Comparison of ENCODE assay signal across 7 cellular contexts in genomic region chr20:34880971-34881370, GRCh38. TPM values are rescaled to one million over a fixed set of nuclear protein-coding genes. Genes with fewer than 3 reads are reported as not detected.
DNase-seq lines count a peak whose midpoint lies in the region; ATAC-seq, FAIRE-seq and TF ChIP-seq lines count a peak whose summit lies in the region.
"Not testable (repeated sequence)": the region's sequence is repeated elsewhere in the genome, so short reads cannot be mapped to it uniquely, and the experiment has no call there.

No MANE protein-coding gene starts in this region.

- CTCF ChIA-PET in HepG2 (lab: Yijun Ruan, JAX; ENCODE audit: low intra/inter-chr PET ratio, low total read pairs): not testable (repeated sequence)

- H3K4me3 Mint-ChIP-seq in T-helper 17 cell: not testable (repeated sequence)
- H3K4me3 Mint-ChIP-seq in neural crest cell: peak overlapping the region; percentile 5

- H3K4me1 Mint-ChIP-seq in T-helper 17 cell (peaks cover 21% of the 10 kb centered on the region), neural crest cell (peaks cover 27% of the 10 kb centered on the region)

- not testable (repeated sequence) for DNase-seq in T-helper 17 cell; dorsolateral prefrontal cortex; HepG2 (ENCODE audit: low spot score); neural crest cell (ENCODE audit: low read depth, low spot score); gastrocnemius medialis; transverse colon

- H3K27me3 Mint-ChIP-seq in T-helper 17 cell; neural crest cell (ENCODE audit: low read depth): not testable (repeated sequence)

- BruUV-seq in HepG2 (replicated peaks; lab: Mats Ljungman, UMichigan): not testable (repeated sequence)

- H3K9me3 ChIP-seq in T-helper 17 cell (ENCODE audit: control insufficient read depth, low read length, poor library complexity, severe bottlenecking); HepG2 (ENCODE audit: low read length); gastrocnemius medialis; transverse colon: not testable (repeated sequence)

- TF ChIP-seq CTCF in dorsolateral prefrontal cortex (IDR thresholded peaks at IDR 0.05 in 54 of 56, conservative IDR thresholded peaks at IDR 0.05 in 2 of 56; ENCODE audit: low read depth in 1 of 56, partially characterized antibody in 56 of 56); HepG2 (CRISPR knock-in tag; IDR thresholded peaks at IDR 0.05); neural crest cell (conservative IDR thresholded peaks at IDR 0.05); gastrocnemius medialis (IDR thresholded peaks at IDR 0.05 in 4 of 5, conservative IDR thresholded peaks at IDR 0.05 in 1 of 5); transverse colon (IDR thresholded peaks at IDR 0.05): not testable (repeated sequence)

- H3K27ac ChIP-seq in angular gyrus (ENCODE audit: low read depth, low read length): peak overlapping the region; percentile 26
- H3K27ac ChIP-seq in dorsolateral prefrontal cortex: peak overlapping the region in 49 of 59 donors; percentile 11 to 92 (median 80)
- not testable (repeated sequence) for H3K27ac ChIP-seq in HepG2 (ENCODE audit: extremely low read length, insufficient read depth, low read length)
- H3K27ac ChIP-seq in gastrocnemius medialis: peak overlapping the region; percentile 20 to 72 (median 42)
- peak overlapping the region in 3 of 4 donors; percentile 41 to 64 (median 49) for H3K27ac ChIP-seq in transverse colon

- not testable (repeated sequence) for TF ChIP-seq POLR2A in HepG2 (IDR thresholded peaks at IDR 0.05; ENCODE audit: insufficient read depth in 1 of 2, low read depth in 2 of 2, low read length in 2 of 2); gastrocnemius medialis (IDR thresholded peaks at IDR 0.05); transverse colon (IDR thresholded peaks at IDR 0.05)

- H3K4me3 ChIP-seq in dorsolateral prefrontal cortex: peak overlapping the region in 3 of 59 donors; percentile 25 to 44 (median 26)
- not testable (repeated sequence) for H3K4me3 ChIP-seq in HepG2 (replicated peaks in 1 of 3; ENCODE audit: insufficient read depth in 1 of 3, low read depth in 2 of 3, low read length in 3 of 3); gastrocnemius medialis; transverse colon

- H3K9ac ChIP-seq in HepG2 (ENCODE audit: insufficient read depth, low read depth, low read length): not testable (repeated sequence)

- H3K36me3 ChIP-seq in HepG2 (replicated peaks in 1 of 2; ENCODE audit: control insufficient read depth in 1 of 2, insufficient read depth in 2 of 2, low read length in 2 of 2) (peaks cover 2 to 25% of the 10 kb centered on the region in 2 experiments; a peak in 4 of 5 replicates), gastrocnemius medialis (peaks cover 0 to 28% of the 10 kb centered on the region in 2 donors), transverse colon (peaks cover 0 to 21% (median 5%) of the 10 kb centered on the region in 4 donors)

- ATAC-seq in T-helper 17 cell, HepG2, gastrocnemius medialis: not testable (repeated sequence)

- not testable (repeated sequence) for TF ChIP-seq RAD21 in HepG2 (CRISPR knock-in tag; IDR thresholded peaks at IDR 0.05)

- H3K4me1 ChIP-seq in HepG2 (ENCODE audit: insufficient read depth, low read length) (peaks cover 29% of the 10 kb centered on the region), gastrocnemius medialis (peaks cover 27 to 39% of the 10 kb centered on the region in 2 donors), transverse colon (peaks cover 0 to 55% (median 27%) of the 10 kb centered on the region in 4 donors)

- POLR2A ChIA-PET in HepG2 (lab: Yijun Ruan, JAX): interaction anchor here (1.3 kb wide), 1 partner anchor 75 kb away, joined by 3 read pairs; the partner anchor contains the start of genes GSS and MYH7B

- H3K36me3 Mint-ChIP-seq in T-helper 17 cell (ENCODE audit: low read depth); neural crest cell (ENCODE audit: low read depth): not testable (repeated sequence)

- H3K9me3 Mint-ChIP-seq in neural crest cell: not testable (repeated sequence)

- peak overlapping the region; percentile 43 for H3K27ac Mint-ChIP-seq in T-helper 17 cell
- not testable (repeated sequence) for H3K27ac Mint-ChIP-seq in neural crest cell (ENCODE audit: unreplicated experiment)

- FAIRE-seq in HepG2 (lab: Jason Lieb, UNC): not testable (repeated sequence)

- intact Hi-C loops in dorsolateral prefrontal cortex (cut with DNase I); HepG2 (cut with micrococcal nuclease; ENCODE audit: unreplicated experiment); gastrocnemius medialis (cut with DNase I; ENCODE audit: low total_unique reads); transverse colon (cut with DNase I; ENCODE audit: low total_unique reads): not testable (repeated sequence)

- H3K27me3 ChIP-seq in dorsolateral prefrontal cortex; HepG2 (ENCODE audit: control insufficient read depth in 1 of 2, insufficient read depth in 2 of 2, low read length in 2 of 2); gastrocnemius medialis; transverse colon: not testable (repeated sequence)

- H4K20me1 ChIP-seq in HepG2 (ENCODE audit: insufficient read depth, low read length): not testable (repeated sequence)

- H3K4me2 ChIP-seq in HepG2 (ENCODE audit: low read depth, low read length): not testable (repeated sequence)

- not testable (repeated sequence) for TF ChIP-seq EP300 in HepG2 (IDR thresholded peaks at IDR 0.05; ENCODE audit: low read depth in 2 of 2, low read length in 2 of 2); HepG2 (CRISPR knock-in tag; IDR thresholded peaks at IDR 0.05; ENCODE audit: borderline replicate concordance); transverse colon (IDR thresholded peaks at IDR 0.05; ENCODE audit: low read depth)

- not testable (repeated sequence) for H2AFZ ChIP-seq in HepG2 (ENCODE audit: low read length)

- in situ Hi-C loops in HepG2 (cut with HindIII; ENCODE audit: extremely low pct_ligation_motif_present, low pct_unique_long_range_greater_than_20kb); gastrocnemius medialis (cut with MboI; ENCODE audit: low sequenced_read_pairs in 4 of 4); transverse colon (cut with MboI; ENCODE audit: low pct_ligation_motif_present in 1 of 4, low pct_unique_long_range_greater_than_20kb in 1 of 4, low sequenced_read_pairs in 3 of 4): not testable (repeated sequence)

- H3K79me2 ChIP-seq in HepG2 (ENCODE audit: insufficient read depth, low read length): peaks cover 30% of the 10 kb centered on the region

- WGBS in HepG2 (ENCODE audit: low lambda C conversion rate): 89% methylated on average over 7 of the region's 7 CpGs
- 13 to 77% methylated on average over 1 to 7 of the region's 7 CpGs for WGBS in transverse colon (ENCODE audit: low coverage in 1 of 2), 2 donors

RNA-seq across cellular contexts. Expression of gene ACSS2, which starts 4.6 kb away (rescaled TPM):
- total RNA-seq in T-helper 17 cell (10 to 100 TPM; 15.0 to 15.6 TPM), dorsolateral prefrontal cortex (100 to 1,000 TPM in 2 of 120 experiments, 10 to 100 TPM in 118; 35.5 to 131 (median 55.8) TPM), HepG2 (2016; rRNA removed; fragmentation: Illumina TruSeq; extraction: Trizol) (89.7 and 91.7 TPM in 2 replicates), neural crest cell (84.9 and 90.9 TPM in 2 replicates), gastrocnemius medialis (10 to 100 TPM; 70.5 to 94.7 (median 88.1) TPM), transverse colon (100 to 1,000 TPM; 257 to 393 (median 359) TPM)
- total RNA-seq in HepG2 (2016; cell fraction: cytosol; rRNA removed; fragmentation: Illumina TruSeq; extraction: Trizol; ENCODE audit: low read depth): 21.5 and 23.1 TPM in 2 replicates
- 83.3 and 83.7 TPM in 2 replicates for total RNA-seq in HepG2 (2016; cell fraction: insoluble cytoplasmic fraction; rRNA removed; fragmentation: Illumina TruSeq; extraction: Trizol)
- total RNA-seq in HepG2 (2016; cell fraction: membrane; rRNA removed; fragmentation: Illumina TruSeq; extraction: Trizol): 39.3 and 39.5 TPM in 2 replicates
- 83.7 and 88.6 TPM in 2 replicates for total RNA-seq in HepG2 (2016; cell fraction: nucleus; rRNA removed; fragmentation: Illumina TruSeq; extraction: Trizol)
- 72.8 and 120 TPM in 2 replicates for polyA plus RNA-seq in HepG2 (2011; rRNA removed)
- polyA plus RNA-seq in HepG2 (2011; cell fraction: cytosol; rRNA removed): 48.2 and 82.4 TPM in 2 replicates
- polyA plus RNA-seq in HepG2 (2011; cell fraction: nucleus; rRNA removed): 193 and 292 TPM in 2 replicates
- 108 and 131 TPM in 2 replicates for polyA plus RNA-seq in HepG2 (2012)
- polyA plus RNA-seq in HepG2 (2016; cell fraction: cytosol; fragmentation: Illumina TruSeq; extraction: Trizol; ENCODE audit: low read depth): 17.6 and 18.7 TPM in 2 replicates
- polyA plus RNA-seq in HepG2 (2016; cell fraction: insoluble cytoplasmic fraction; fragmentation: Illumina TruSeq; extraction: Trizol; ENCODE audit: low read depth): 87.7 and 90.8 TPM in 2 replicates
- 29.1 and 35.3 TPM in 2 replicates for polyA plus RNA-seq in HepG2 (2016; cell fraction: membrane; fragmentation: Illumina TruSeq; extraction: Trizol; ENCODE audit: low read depth)
- polyA plus RNA-seq in HepG2 (2016; cell fraction: nucleus; fragmentation: Illumina TruSeq; extraction: Trizol; ENCODE audit: insufficient read depth, low read depth): 176 and 178 TPM in 2 replicates
- polyA minus RNA-seq in HepG2 (2011; rRNA and poly(A)+ RNA removed; ENCODE audit: low replicate concordance): 155 and 246 TPM in 2 replicates
- 49.2 and 69.9 TPM in 2 replicates for polyA minus RNA-seq in HepG2 (2011; cell fraction: cytosol; rRNA and poly(A)+ RNA removed)
- 157 and 295 TPM in 2 replicates for polyA minus RNA-seq in HepG2 (2011; cell fraction: nucleus; rRNA and poly(A)+ RNA removed)

RNA-seq across cellular contexts. Expression of gene GGT7, which starts 8.3 kb away (rescaled TPM):
- total RNA-seq in T-helper 17 cell: 10 to 100 TPM; 15.0 to 20.2 TPM
- 10 to 100 TPM; 53.0 to 99.7 (median 77.2) TPM for total RNA-seq in dorsolateral prefrontal cortex
- 1.9 and 6.6 TPM in 2 replicates for total RNA-seq in HepG2 (2016; rRNA removed; fragmentation: Illumina TruSeq; extraction: Trizol)
- 0.97 and 1.8 TPM in 2 replicates for total RNA-seq in HepG2 (2016; cell fraction: cytosol; rRNA removed; fragmentation: Illumina TruSeq; extraction: Trizol; ENCODE audit: low read depth)
- total RNA-seq in HepG2 (2016; cell fraction: insoluble cytoplasmic fraction; rRNA removed; fragmentation: Illumina TruSeq; extraction: Trizol): 2.1 and 7.0 TPM in 2 replicates
- 1.3 and 1.9 TPM in 2 replicates for total RNA-seq in HepG2 (2016; cell fraction: membrane; rRNA removed; fragmentation: Illumina TruSeq; extraction: Trizol)
- total RNA-seq in HepG2 (2016; cell fraction: nucleus; rRNA removed; fragmentation: Illumina TruSeq; extraction: Trizol): 13.6 and 13.8 TPM in 2 replicates
- 23.0 and 35.3 TPM in 2 replicates for polyA plus RNA-seq in HepG2 (2011; rRNA removed)
- polyA plus RNA-seq in HepG2 (2011; cell fraction: cytosol; rRNA removed): 8.5 and 11.9 TPM in 2 replicates
- 155 and 166 TPM in 2 replicates for polyA plus RNA-seq in HepG2 (2011; cell fraction: nucleus; rRNA removed)
- 16.1 and 18.7 TPM in 2 replicates for polyA plus RNA-seq in HepG2 (2012)
- polyA plus RNA-seq in HepG2 (2016; cell fraction: cytosol; fragmentation: Illumina TruSeq; extraction: Trizol; ENCODE audit: low read depth): 2.2 and 2.3 TPM in 2 replicates
- polyA plus RNA-seq in HepG2 (2016; cell fraction: insoluble cytoplasmic fraction; fragmentation: Illumina TruSeq; extraction: Trizol; ENCODE audit: low read depth): 3.9 and 4.4 TPM in 2 replicates
- 2.5 and 2.7 TPM in 2 replicates for polyA plus RNA-seq in HepG2 (2016; cell fraction: membrane; fragmentation: Illumina TruSeq; extraction: Trizol; ENCODE audit: low read depth)
- polyA plus RNA-seq in HepG2 (2016; cell fraction: nucleus; fragmentation: Illumina TruSeq; extraction: Trizol; ENCODE audit: insufficient read depth, low read depth): 54.9 and 57.9 TPM in 2 replicates
- 0.12 and 38.2 TPM in 2 replicates for polyA minus RNA-seq in HepG2 (2011; rRNA and poly(A)+ RNA removed; ENCODE audit: low replicate concordance)
- 6.3 and 6.5 TPM in 2 replicates for polyA minus RNA-seq in HepG2 (2011; cell fraction: cytosol; rRNA and poly(A)+ RNA removed)
- polyA minus RNA-seq in HepG2 (2011; cell fraction: nucleus; rRNA and poly(A)+ RNA removed): 31.0 and 37.2 TPM in 2 replicates
- 64.1 and 67.7 TPM in 2 replicates for total RNA-seq in neural crest cell
- total RNA-seq in gastrocnemius medialis: 10 to 100 TPM; 11.4 to 54.2 (median 15.4) TPM
- total RNA-seq in transverse colon: 10 to 100 TPM; 11.2 to 19.1 (median 15.1) TPM

RNA-seq across cellular contexts. Expression of gene NCOA6, which starts 55.5 kb away (rescaled TPM):
- total RNA-seq in T-helper 17 cell (10 to 100 TPM; 26.3 to 30.7 TPM), dorsolateral prefrontal cortex (10 to 100 TPM; 29.3 to 53.5 (median 39.1) TPM), HepG2 (2016; rRNA removed; fragmentation: Illumina TruSeq; extraction: Trizol) (11.2 and 27.2 TPM in 2 replicates), neural crest cell (76.0 and 79.5 TPM in 2 replicates), gastrocnemius medialis (10 to 100 TPM; 10.9 to 12.7 (median 11.6) TPM), transverse colon (10 to 100 TPM; 34.8 to 81.8 (median 44.2) TPM)
- total RNA-seq in HepG2 (2016; cell fraction: cytosol; rRNA removed; fragmentation: Illumina TruSeq; extraction: Trizol; ENCODE audit: low read depth): 10.4 and 11.1 TPM in 2 replicates
- 10.0 and 21.9 TPM in 2 replicates for total RNA-seq in HepG2 (2016; cell fraction: insoluble cytoplasmic fraction; rRNA removed; fragmentation: Illumina TruSeq; extraction: Trizol)
- 15.1 and 15.3 TPM in 2 replicates for total RNA-seq in HepG2 (2016; cell fraction: membrane; rRNA removed; fragmentation: Illumina TruSeq; extraction: Trizol)
- total RNA-seq in HepG2 (2016; cell fraction: nucleus; rRNA removed; fragmentation: Illumina TruSeq; extraction: Trizol): 16.1 and 18.2 TPM in 2 replicates
- 28.6 and 29.3 TPM in 2 replicates for polyA plus RNA-seq in HepG2 (2011; rRNA removed)
- polyA plus RNA-seq in HepG2 (2011; cell fraction: cytosol; rRNA removed): 19.8 and 22.7 TPM in 2 replicates
- 20.8 and 22.2 TPM in 2 replicates for polyA plus RNA-seq in HepG2 (2011; cell fraction: nucleus; rRNA removed)
- 30.9 and 32.8 TPM in 2 replicates for polyA plus RNA-seq in HepG2 (2012)
- polyA plus RNA-seq in HepG2 (2016; cell fraction: cytosol; fragmentation: Illumina TruSeq; extraction: Trizol; ENCODE audit: low read depth): 2.3 and 3.5 TPM in 2 replicates
- polyA plus RNA-seq in HepG2 (2016; cell fraction: insoluble cytoplasmic fraction; fragmentation: Illumina TruSeq; extraction: Trizol; ENCODE audit: low read depth): 41.2 and 43.1 TPM in 2 replicates
- 11.7 and 12.0 TPM in 2 replicates for polyA plus RNA-seq in HepG2 (2016; cell fraction: membrane; fragmentation: Illumina TruSeq; extraction: Trizol; ENCODE audit: low read depth)
- 38.3 and 46.0 TPM in 2 replicates for polyA plus RNA-seq in HepG2 (2016; cell fraction: nucleus; fragmentation: Illumina TruSeq; extraction: Trizol; ENCODE audit: insufficient read depth, low read depth)
- polyA minus RNA-seq in HepG2 (2011; rRNA and poly(A)+ RNA removed; ENCODE audit: low replicate concordance): 27.6 and 32.8 TPM in 2 replicates
- 23.1 and 25.6 TPM in 2 replicates for polyA minus RNA-seq in HepG2 (2011; cell fraction: cytosol; rRNA and poly(A)+ RNA removed)
- polyA minus RNA-seq in HepG2 (2011; cell fraction: nucleus; rRNA and poly(A)+ RNA removed): 31.0 and 33.2 TPM in 2 replicates
